In genomic region chr11:79400717-79401330, GRCh38 we compare ENCODE assay signal across 7 cellular contexts. TPM values are rescaled to one million over a fixed set of nuclear protein-coding genes. Genes with fewer than 3 reads are reported as not detected.
DNase-seq lines count a peak whose midpoint lies in the region; ATAC-seq and TF ChIP-seq lines count a peak whose summit lies in the region.

No MANE protein-coding gene starts in this region.

- H3K27me3 ChIP-seq in MM.1S (replicated peaks; ENCODE audit: insufficient read depth, low read length) (no peaks in the 10 kb centered on the region), mammary epithelial cell (ENCODE audit: insufficient read depth, low read length) (no peaks in the 10 kb centered on the region)

- no peak overlapping the region for H2AFZ ChIP-seq in MM.1S (ENCODE audit: low read length)
- H2AFZ ChIP-seq in mammary epithelial cell (ENCODE audit: low read depth, low read length): no peak overlapping the region

- peaks cover 5% of the 10 kb centered on the region for H3K36me3 Mint-ChIP-seq in mesothelial cell of epicardium

- BruUV-seq in mammary epithelial cell (replicated peaks; lab: Mats Ljungman, UMichigan): no TSS peak

- peaks cover 9% of the 10 kb centered on the region for H3K4me1 Mint-ChIP-seq in mesothelial cell of epicardium

- H3K4me3 ChIP-seq in MM.1S (ENCODE audit: low read length) (no peak overlapping the region), mammary epithelial cell (replicated peaks in 1 of 3; ENCODE audit: insufficient read depth in 1 of 3, low read depth in 2 of 3, low read length in 3 of 3) (no peak overlapping the region)

- H3K4me2 ChIP-seq in MM.1S (ENCODE audit: low read depth, low read length) (no peak overlapping the region), mammary epithelial cell (ENCODE audit: insufficient read depth, low read depth, low read length) (no peak overlapping the region)

- intact Hi-C loops in mammary epithelial cell (cut with micrococcal nuclease): loop anchor here (1.0 to 10.0 kb wide), 4 partner anchors 30 to 294 kb away; no protein-coding TSS in a partner anchor

- H3K4me3 Mint-ChIP-seq in mesothelial cell of epicardium: no peak overlapping the region

- no peaks in the 10 kb centered on the region for H3K79me2 ChIP-seq in MM.1S (ENCODE audit: low read length)
- peaks cover 32% of the 10 kb centered on the region for H3K79me2 ChIP-seq in mammary epithelial cell (ENCODE audit: insufficient read depth, low read length)

- peak; percentile 72 for ATAC-seq in GM21526 (IDR thresholded peaks at IDR 0.05; ENCODE audit: low FRiP score, unreplicated experiment)
- no peak for ATAC-seq in GM21360 (IDR thresholded peaks at IDR 0.05; ENCODE audit: unreplicated experiment)

- dilution Hi-C loops in mammary epithelial cell (cut with HindIII; ENCODE audit: low sequenced_read_pairs): no loop called here

- H3K9me3 ChIP-seq in MM.1S (replicated peaks; ENCODE audit: insufficient read depth, low read length): no peaks in the 10 kb centered on the region
- no peaks in the 10 kb centered on the region for H3K9me3 ChIP-seq in mammary epithelial cell (replicated peaks; ENCODE audit: insufficient read depth, low read length)

- TF ChIP-seq CTCF in MM.1S (IDR thresholded peaks at IDR 0.05; ENCODE audit: low read length) (peak; percentile 71), mammary epithelial cell (conservative IDR thresholded peaks at IDR 0.05 in 1 of 2, IDR thresholded peaks at IDR 0.05 in 1 of 2; ENCODE audit: extremely low read depth in 1 of 2, insufficient read depth in 1 of 2, low read depth in 1 of 2, low read length in 2 of 2) (peak; percentile 87 to 96), mesothelial cell of epicardium (IDR thresholded peaks at IDR 0.05; ENCODE audit: unreplicated experiment) (peak; percentile 38)

- peak; percentile 56 for DNase-seq in GM03348 (ENCODE audit: low spot score)
- no peak for DNase-seq in MM.1S
- DNase-seq in mammary epithelial cell: peak; percentile 45
- no peak for DNase-seq in mesothelial cell of epicardium (ENCODE audit: low spot score in 2 of 2, unreplicated experiment in 2 of 2)
- DNase-seq in GM19238 (ENCODE audit: insufficient read length, low spot score): no peak

- CTCF ChIA-PET in mammary epithelial cell (lab: Charles Lee; ENCODE audit: low non-redundant PET): interaction anchor here (0.6 to 1.1 kb wide), 4 partner anchors 10 to 297 kb away, joined by 3 to 7 read pairs (median 6); no protein-coding TSS in a partner anchor

- H3K27ac ChIP-seq in MM.1S (ENCODE audit: low read length) (no peak overlapping the region), mammary epithelial cell (ENCODE audit: insufficient read depth, low read depth, low read length) (no peak overlapping the region)

- 70% methylated on average over 4 of the region's 4 CpGs for WGBS in mammary epithelial cell (ENCODE audit: low coverage, missing lambda C conversion rate)

- H3K9me2 ChIP-seq in MM.1S (replicated peaks; ENCODE audit: insufficient read depth, low read length): no peaks in the 10 kb centered on the region

- H3K4me1 ChIP-seq in MM.1S (ENCODE audit: low read length): no peaks in the 10 kb centered on the region
- H3K4me1 ChIP-seq in mammary epithelial cell (ENCODE audit: insufficient read depth, low read length): peaks cover 19% of the 10 kb centered on the region

- H3K9ac ChIP-seq in MM.1S (ENCODE audit: low read length) (no peak overlapping the region), mammary epithelial cell (ENCODE audit: insufficient read depth, low read length) (no peak overlapping the region)

- H3K36me3 ChIP-seq in MM.1S (replicated peaks; ENCODE audit: insufficient read depth, low read length): no peaks in the 10 kb centered on the region
- no peaks in the 10 kb centered on the region for H3K36me3 ChIP-seq in mammary epithelial cell (ENCODE audit: insufficient read depth, low read length)

- H3F3A ChIP-seq in MM.1S (ENCODE audit: insufficient read depth, low read length): no peaks in the 10 kb centered on the region

- in situ Hi-C loops in mammary epithelial cell (cut with MboI; ENCODE audit: low sequenced_read_pairs in 2 of 2): no loop called here

- H3K27ac Mint-ChIP-seq in mesothelial cell of epicardium: no peak overlapping the region

- H3K9me3 Mint-ChIP-seq in mesothelial cell of epicardium: no peaks in the 10 kb centered on the region

- H4K20me1 ChIP-seq in MM.1S (ENCODE audit: insufficient read depth, low read length) (no peaks in the 10 kb centered on the region), mammary epithelial cell (ENCODE audit: insufficient read depth, low read length) (no peaks in the 10 kb centered on the region)

- no peaks in the 10 kb centered on the region for H3K27me3 Mint-ChIP-seq in mesothelial cell of epicardium (ENCODE audit: low read depth)

RNA-seq across cellular contexts. Expression of gene TENM4, which starts 40.0 kb away (rescaled TPM):
- total RNA-seq in mammary epithelial cell (10 to 100 TPM in 1 of 2 donors, 1 to 10 TPM in 1; 4.8 to 26.5 TPM), mesothelial cell of epicardium (177 to 187 TPM (median 181 TPM) in 3 replicates)
- 10.1 TPM for polyA plus RNA-seq in mammary epithelial cell
- 27.4 TPM for polyA minus RNA-seq in mammary epithelial cell

Comparison
In these comparisons a context has a peak if more than half of its experiments do, and no peak if none do; other contexts are left out.
1. DNase-seq: peak in GM03348 (single experiment) and mammary epithelial cell (single experiment); none in MM.1S (single experiment), mesothelial cell of epicardium (0 of 2) and GM19238 (single experiment).
2. CTCF ChIP-seq: peak in every context shown above with its lines; median percentile 92 in mammary epithelial cell; 71 in MM.1S; 38 in mesothelial cell of epicardium.